In genomic region chr12:68469136-68469535, GRCh38 we compare ENCODE assay signal across 23 cellular contexts.
"Had no signal": no experiment of that assay in that cellular context is flagged by ENCODE, and none has a peak within 500 bp of the region (broad histone marks: within the 10 kb centered on the region; RNA-seq: fewer than 3 reads in every experiment).

No MANE protein-coding gene starts in this region.

- DNase-seq: activated CD4-positive, alpha-beta memory T cell treated with anti-CD3 and anti-CD28 coated beads for 36 hours; activated CD4-positive, alpha-beta T cell treated with anti-CD3 and anti-CD28 coated beads, Interleukin-2, amount 10 ng/mL, durations not matched to agents 7 days and 5 days; activated CD4-positive, CD25-positive, alpha-beta regulatory T cell; activated CD8-positive, alpha-beta memory T cell treated with anti-CD3 and anti-CD28 coated beads for 24 hours; activated effector memory CD4-positive, alpha-beta T cell treated with anti-CD3 and anti-CD28 coated beads, Interleukin-2, amount 50 U/mL, for 16 hours; activated naive CD4-positive, alpha-beta T cell treated with Interleukin-2 at 50 U/mL for 16 hours; activated naive CD8-positive, alpha-beta T cell treated with anti-CD3 and anti-CD28 coated beads, Interleukin-2, amount 50 U/mL, for 24 hours; activated T-cell treated with anti-CD3 and anti-CD28 coated beads, Interleukin-2, amount 50 U/mL, for 4 hours; amygdala; MV-4-11; NCI-H1105; NCI-H1436; NCI-H187; NCI-H2081; NCI-H2227 treated with DMSO at 0.1 percent for 48 hours; NCI-H446 treated with DMSO at 0.1 percent for 48 hours; NCI-H524 treated with DMSO at 0.1 percent for 48 hours; PC-3; SHP77 treated with DMSO at 0.1 percent for 48 hours; T-helper 1 cell had no signal

- H3K4me2 ChIP-seq: KMS-11 had no signal

- ATAC-seq: activated naive CD4-positive, alpha-beta T cell treated with anti-CD3 and anti-CD28 coated beads, Interleukin-2, amount 50 U/mL, for 72 hours; activated naive CD8-positive, alpha-beta T cell treated with anti-CD3 and anti-CD28 coated beads, Interleukin-2, amount 50 U/mL, for 24 hours; activated T-cell treated with anti-CD3 and anti-CD28 coated beads, Interleukin-2, amount 50 U/mL, for 4 hours; PC-3 had no signal

- H3K27ac ChIP-seq: KMS-11, VCaP had no signal

- H3K9ac ChIP-seq: KMS-11 had no signal
